Comparison of ENCODE assay signal across 15 cellular contexts in genomic region chr13:87975035-87975434, GRCh38.
DNase-seq lines count a peak whose midpoint lies in the region; ATAC-seq and TF ChIP-seq lines count a peak whose summit lies in the region.
"Had no signal": no experiment of that assay in that cellular context is flagged by ENCODE, and none has a peak within 500 bp of the region (broad histone marks: within the 10 kb centered on the region; RNA-seq: fewer than 3 reads in every experiment).

No MANE protein-coding gene starts in this region.

- H3K4me3 ChIP-seq in fibroblast of mammary gland (ENCODE audit: control insufficient read depth, low read depth, low read length) = no peak overlapping the region
- H3K4me3 ChIP-seq: K562, Peyer's patch had no signal

- ATAC-seq in HG03280 (IDR thresholded peaks at IDR 0.05; ENCODE audit: unreplicated experiment) = no peak
- ATAC-seq: K562 had no signal

- DNase-seq in HT1080 (ENCODE audit: low read depth) = peak; percentile 37
- DNase-seq in amniotic epithelial cell (ENCODE audit: low read depth) = peak; percentile 84
- DNase-seq in fibroblast of mammary gland (ENCODE audit: low read depth) = peak; percentile 88
- DNase-seq in renal cortical epithelial cell (ENCODE audit: low read depth) = peak; percentile 94
- no peak for DNase-seq in inferior parietal cortex (ENCODE audit: extremely low spot score)
- DNase-seq in medulla oblongata (ENCODE audit: extremely low spot score) = no peak
- DNase-seq: ACHN; CD4-positive, CD25-positive, alpha-beta regulatory T cell; DMS53; NCI-H1092 treated with DMSO at 0.1 percent for 48 hours; NCI-H1694 treated with DMSO at 0.1 percent for 48 hours; NCI-H69; Peyer's patch had no signal

- TF ChIP-seq CTCF in fibroblast of mammary gland (conservative IDR thresholded peaks at IDR 0.05; ENCODE audit: control insufficient read depth, insufficient read depth, low read depth, low read length) = no peak

Comparison
In these comparisons a context has a peak if more than half of its experiments do, and no peak if none do; other contexts are left out.
1. DNase-seq: peak in HT1080 (single experiment), amniotic epithelial cell (single experiment), fibroblast of mammary gland (single experiment) and renal cortical epithelial cell (single experiment); none in inferior parietal cortex (single experiment) and medulla oblongata (single experiment).